ENCODE assay signal across 20 cellular contexts in the genomic region with DNA sequence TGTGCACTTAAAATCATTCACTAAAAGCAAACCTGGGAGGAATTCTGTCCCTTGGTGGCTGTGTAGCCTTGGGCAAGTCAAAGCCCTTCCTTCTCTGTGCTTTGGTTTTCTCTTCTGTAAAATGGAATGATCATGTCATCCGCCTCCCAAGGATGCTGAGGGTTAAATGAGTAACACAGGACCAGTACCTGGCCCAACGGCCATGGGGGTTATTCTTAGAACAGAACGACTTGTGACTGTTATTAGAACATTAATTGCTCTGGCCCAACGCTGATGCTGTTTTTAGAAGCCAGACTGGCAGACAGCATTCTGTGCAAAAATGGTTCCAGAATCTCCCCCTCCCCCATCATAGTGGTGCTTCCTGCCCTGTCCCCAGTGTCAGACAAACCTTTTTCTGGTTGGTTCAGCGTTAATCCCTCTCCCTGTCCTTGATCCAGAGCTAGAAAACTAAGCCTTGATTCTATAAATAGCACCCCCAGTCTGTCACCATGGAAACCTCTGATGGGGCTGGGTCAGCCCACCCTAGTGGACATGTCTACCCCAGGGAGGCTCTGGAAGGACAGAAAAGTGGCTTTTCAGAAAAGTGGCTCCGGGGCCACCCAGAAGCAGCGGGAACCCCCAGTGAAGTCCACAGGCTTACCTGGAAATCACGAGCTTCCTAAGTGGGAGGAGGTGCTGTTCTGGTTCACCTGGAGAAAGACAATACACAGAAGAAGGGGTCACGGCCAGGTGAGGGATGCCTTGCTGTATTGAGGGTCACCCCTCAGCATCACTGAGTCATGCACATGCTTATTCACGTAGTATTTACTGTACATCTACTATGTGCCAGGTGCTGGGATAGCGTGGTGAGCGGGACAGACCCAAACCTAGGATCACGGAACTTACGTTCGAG. TPM values are rescaled to one million over a fixed set of nuclear protein-coding genes. Genes with fewer than 3 reads are reported as not detected.
DNase-seq lines count a peak whose midpoint lies in the region; ATAC-seq and TF ChIP-seq lines count a peak whose summit lies in the region.
"Had no signal": no experiment of that assay in that cellular context is flagged by ENCODE, and none has a peak within 500 bp of the region (broad histone marks: within the 10 kb centered on the region; RNA-seq: fewer than 3 reads in every experiment).

No MANE protein-coding gene starts in this region.

- H3K9me3 ChIP-seq in WERI-Rb-1 (ENCODE audit: severe bottlenecking), result peaks cover 2% of the 10 kb centered on the region
- H3K9me3 ChIP-seq in right cardiac atrium (ENCODE audit: control insufficient read depth, low read length), result no peaks in the 10 kb centered on the region
- H3K9me3 ChIP-seq in smooth muscle cell (replicated peaks; ENCODE audit: low read depth), result no peaks in the 10 kb centered on the region
- H3K9me3 ChIP-seq: adrenal gland, esophagus squamous epithelium, mucosa of descending colon, uterus had no signal

- 73% methylated on average over 15 of the region's 15 CpGs for WGBS in right cardiac atrium
- WGBS in smooth muscle cell (ENCODE audit: low lambda C conversion rate), result 79% methylated on average over 15 of the region's 15 CpGs

- H3K27me3 ChIP-seq in WERI-Rb-1 (ENCODE audit: insufficient read depth, low read depth, severe bottlenecking) (no peaks in the 10 kb centered on the region), right cardiac atrium (ENCODE audit: control insufficient read depth, insufficient read depth) (no peaks in the 10 kb centered on the region), smooth muscle cell (ENCODE audit: low read depth) (no peaks in the 10 kb centered on the region)
- H3K27me3 ChIP-seq: adrenal gland, esophagus squamous epithelium, uterus had no signal

- H3K4me2 ChIP-seq in smooth muscle cell, result no peak overlapping the region

- peaks cover 4% of the 10 kb centered on the region for H3K36me3 ChIP-seq in WERI-Rb-1
- peaks cover 15% of the 10 kb centered on the region for H3K36me3 ChIP-seq in smooth muscle cell (ENCODE audit: low read depth)
- H3K36me3 ChIP-seq: uterus had no signal

- intact Hi-C loops in right cardiac atrium (cut with DNase I), result loop anchor here in 1 of 4 donors (10.0 kb wide), 1 partner anchor 57 kb away; no protein-coding TSS in a partner anchor

- no peak overlapping the region for H3K9ac ChIP-seq in smooth muscle cell (ENCODE audit: low read depth)

- H4K20me1 ChIP-seq in smooth muscle cell (ENCODE audit: low read depth), result no peaks in the 10 kb centered on the region

- H3K4me1 ChIP-seq in right cardiac atrium (ENCODE audit: control insufficient read depth, insufficient read depth, low read length), result peaks cover 3% of the 10 kb centered on the region
- H3K4me1 ChIP-seq in smooth muscle cell (ENCODE audit: low read depth), result no peaks in the 10 kb centered on the region
- H3K4me1 ChIP-seq: uterus had no signal

- peak overlapping the region; percentile 65 for H3K27ac ChIP-seq in WERI-Rb-1
- peak overlapping the region; percentile 96 for H3K27ac ChIP-seq in right cardiac atrium (ENCODE audit: low read length)
- peak overlapping the region; percentile 11 for H3K27ac ChIP-seq in smooth muscle cell (ENCODE audit: low read depth)
- H3K27ac ChIP-seq: 22Rv1, esophagus squamous epithelium, uterus had no signal

- peak; percentile 73 to 86 for ATAC-seq in right cardiac atrium
- ATAC-seq: effector memory CD8-positive, alpha-beta T cell; mucosa of descending colon had no signal

- H3K79me2 ChIP-seq in smooth muscle cell (ENCODE audit: low read depth), result no peaks in the 10 kb centered on the region

- H2AFZ ChIP-seq in smooth muscle cell (ENCODE audit: low read depth), result no peak overlapping the region

- no peaks in the 10 kb centered on the region for H3F3A ChIP-seq in smooth muscle cell (ENCODE audit: low read depth)

- DNase-seq in NCI-H2227 (lab: John Stamatoyannopoulos, UW; ENCODE audit: unreplicated experiment) (peak; percentile 9), NCI-H2227 treated with DMSO at 0.1 percent for 48 hours (lab: John Stamatoyannopoulos, UW) (no peak), WERI-Rb-1 (peak; percentile 79), right cardiac atrium (peak in 1 of 3 donors; percentile 53), smooth muscle cell (lab: John Stamatoyannopoulos, UW; ENCODE audit: unreplicated experiment) (no peak), AML-193 (lab: John Stamatoyannopoulos, UW) (no peak), cerebellar cortex (ENCODE audit: low spot score) (no peak), NCI-H1930 (lab: John Stamatoyannopoulos, UW) (no peak)
- DNase-seq: central memory CD4-positive, alpha-beta T cell; effector memory CD8-positive, alpha-beta T cell; esophagus squamous epithelium; HCEC 1CT; mucosa of descending colon; NCI-H1092 treated with DMSO at 0.1 percent for 48 hours; NCI-H510A; OCI-M1; SIG-M5; uterus had no signal

- H3K4me3 ChIP-seq in WERI-Rb-1 (ENCODE audit: low read depth, low read length) (no peak overlapping the region), right cardiac atrium (ENCODE audit: low read length) (no peak overlapping the region), smooth muscle cell (no peak overlapping the region)
- H3K4me3 ChIP-seq: adrenal gland, esophagus squamous epithelium, mucosa of descending colon, uterus had no signal

- no peak for TF ChIP-seq CTCF in WERI-Rb-1 (IDR thresholded peaks at IDR 0.05; ENCODE audit: low read depth, low read length)
- TF ChIP-seq CTCF in smooth muscle cell (IDR thresholded peaks at IDR 0.05; ENCODE audit: borderline replicate concordance, insufficient read depth, poor library complexity, severe bottlenecking), result no peak

RNA-seq across cellular contexts. Expression of a gene that starts 15.5 kb away (rescaled TPM):
- total RNA-seq in right cardiac atrium, result 10 to 100 TPM; 19.8 to 28.7 (median 25.4) TPM
- 15.2 TPM for polyA plus RNA-seq in right cardiac atrium
- 22.5 and 34.9 TPM in 2 replicates for total RNA-seq in smooth muscle cell
- 25.7 and 27.7 TPM in 2 replicates for polyA plus RNA-seq in smooth muscle cell

RNA-seq across cellular contexts. Expression of a gene that starts 44.1 kb away (rescaled TPM):
- total RNA-seq in right cardiac atrium, result 10 to 100 TPM; 20.4 to 25.8 (median 22.3) TPM
- polyA plus RNA-seq in right cardiac atrium, result 10.8 TPM
- total RNA-seq in smooth muscle cell, result 20.7 and 35.8 TPM in 2 replicates
- 34.5 and 38.6 TPM in 2 replicates for polyA plus RNA-seq in smooth muscle cell

RNA-seq across cellular contexts. Expression of a gene that starts 44.2 kb away (rescaled TPM):
- 10 to 100 TPM; 11.4 to 14.0 (median 12.3) TPM for total RNA-seq in right cardiac atrium
- 7.4 TPM for polyA plus RNA-seq in right cardiac atrium
- total RNA-seq in smooth muscle cell, result 23.5 and 46.3 TPM in 2 replicates
- polyA plus RNA-seq in smooth muscle cell, result 18.2 and 21.2 TPM in 2 replicates

Comparison
In these comparisons a context has a peak if more than half of its experiments do, and no peak if none do; other contexts are left out.
1. DNase-seq: peak in NCI-H2227 (single experiment) and WERI-Rb-1 (single experiment); none in NCI-H2227 treated with DMSO at 0.1 percent for 48 hours (single experiment), smooth muscle cell (single experiment), AML-193 (0 of 2), cerebellar cortex (single experiment) and NCI-H1930 (0 of 2).
2. H3K27ac ChIP-seq: peak in every context shown above with its lines; median percentile 96 in right cardiac atrium; 65 in WERI-Rb-1; 11 in smooth muscle cell.